Comparison of ENCODE assay signal across 8 cellular contexts in genomic region chrX:56800801-56801200, GRCh38.
DNase-seq lines count a peak whose midpoint lies in the region; ATAC-seq, FAIRE-seq and TF ChIP-seq lines count a peak whose summit lies in the region.

No MANE protein-coding gene starts in this region.

- ATAC-seq in GM21825 (IDR thresholded peaks at IDR 0.05; ENCODE audit: unreplicated experiment) (peak; percentile 71), GM19324 (IDR thresholded peaks at IDR 0.05; ENCODE audit: low FRiP score, unreplicated experiment) (no peak)

- peak; percentile 76 for DNase-seq in GM12865 (ENCODE audit: low read depth)
- DNase-seq in effector CD4-positive, alpha-beta T cell = peak; percentile 37
- no peak for DNase-seq in type B pancreatic cell (ENCODE audit: extremely low spot score, unreplicated experiment)
- DNase-seq in DMS 273 (lab: John Stamatoyannopoulos, UW; ENCODE audit: unreplicated experiment) = no peak
- DNase-seq in frontal cortex (ENCODE audit: low spot score in 2 of 2) = no peak

- H3K4me3 ChIP-seq in GM12865 (ENCODE audit: low read depth, low read length) = no peak overlapping the region

- peak overlapping the region; percentile 76 for H3K4me3 Mint-ChIP-seq in T-helper 1 cell treated with Interleukin-12 subunit alpha and Interleukin-12 subunit beta and Interleukin-4 antibody, amounts not matched to agents 30 μg/mL and 1 μg/mL, for 36 hours
- no peak overlapping the region for H3K4me3 Mint-ChIP-seq in type B pancreatic cell

- H3K9me3 Mint-ChIP-seq in T-helper 1 cell treated with Interleukin-12 subunit alpha and Interleukin-12 subunit beta and Interleukin-4 antibody, amounts not matched to agents 30 μg/mL and 1 μg/mL, for 36 hours = no peaks in the 10 kb centered on the region
- no peaks in the 10 kb centered on the region for H3K9me3 Mint-ChIP-seq in type B pancreatic cell

- H3K27ac Mint-ChIP-seq in T-helper 1 cell treated with Interleukin-12 subunit alpha and Interleukin-12 subunit beta and Interleukin-4 antibody, amounts not matched to agents 30 μg/mL and 1 μg/mL, for 36 hours = peak overlapping the region; percentile 93
- H3K27ac Mint-ChIP-seq in type B pancreatic cell = no peak overlapping the region

- no peaks in the 10 kb centered on the region for H3K27me3 Mint-ChIP-seq in T-helper 1 cell treated with Interleukin-12 subunit alpha and Interleukin-12 subunit beta and Interleukin-4 antibody, amounts not matched to agents 30 μg/mL and 1 μg/mL, for 36 hours (ENCODE audit: low read depth)
- H3K27me3 Mint-ChIP-seq in type B pancreatic cell = no peaks in the 10 kb centered on the region

- H3K36me3 Mint-ChIP-seq in T-helper 1 cell treated with Interleukin-12 subunit alpha and Interleukin-12 subunit beta and Interleukin-4 antibody, amounts not matched to agents 30 μg/mL and 1 μg/mL, for 36 hours (ENCODE audit: low read depth) = peaks cover 4% of the 10 kb centered on the region
- peaks cover 4% of the 10 kb centered on the region for H3K36me3 Mint-ChIP-seq in type B pancreatic cell

- H3K4me1 Mint-ChIP-seq in T-helper 1 cell treated with Interleukin-12 subunit alpha and Interleukin-12 subunit beta and Interleukin-4 antibody, amounts not matched to agents 30 μg/mL and 1 μg/mL, for 36 hours (ENCODE audit: low read depth) = peaks cover 39% of the 10 kb centered on the region
- no peaks in the 10 kb centered on the region for H3K4me1 Mint-ChIP-seq in type B pancreatic cell (ENCODE audit: unreplicated experiment)

- TF ChIP-seq CTCF in GM12865 (IDR thresholded peaks at IDR 0.05; ENCODE audit: insufficient read depth, low read depth, low read length, missing control alignments) = peak; percentile 20
- no peak for TF ChIP-seq CTCF in type B pancreatic cell (conservative IDR thresholded peaks at IDR 0.05)

- no peak for FAIRE-seq in frontal cortex (lab: Jason Lieb, UNC)

Comparison
In these comparisons a context has a peak if more than half of its experiments do, and no peak if none do; other contexts are left out.
1. DNase-seq: peak in GM12865 (single experiment) and effector CD4-positive, alpha-beta T cell (single experiment); none in type B pancreatic cell (single experiment), DMS 273 (single experiment) and frontal cortex (0 of 2).